ENCODE assay signal across 13 cellular contexts in genomic region chr6:53312355-53312754, GRCh38. TPM values are rescaled to one million over a fixed set of nuclear protein-coding genes. Genes with fewer than 3 reads are reported as not detected.
DNase-seq lines count a peak whose midpoint lies in the region; ATAC-seq, FAIRE-seq and TF ChIP-seq lines count a peak whose summit lies in the region.
"Had no signal": no experiment of that assay in that cellular context is flagged by ENCODE, and none has a peak within 500 bp of the region (broad histone marks: within the 10 kb centered on the region; RNA-seq: fewer than 3 reads in every experiment).

No MANE protein-coding gene starts in this region.

- H3K79me2 ChIP-seq in Loucy (ENCODE audit: insufficient read depth, low read length) (peaks cover 91% of the 10 kb centered on the region), GM12878 (ENCODE audit: control insufficient read depth, insufficient read depth, low read length) (peaks cover 76% of the 10 kb centered on the region)

- H3K4me1 ChIP-seq in Loucy (ENCODE audit: insufficient read depth, low read length, poor library complexity, severe bottlenecking): peaks cover 95% of the 10 kb centered on the region
- peaks cover 32% of the 10 kb centered on the region for H3K4me1 ChIP-seq in GM12878 (ENCODE audit: control insufficient read depth, insufficient read depth, low read length)
- H3K4me1 ChIP-seq in BE2C: peaks cover 6% of the 10 kb centered on the region; the same call in 1 of the 2 replicates
- H3K4me1 ChIP-seq: psoas muscle had no signal

- peaks cover 42% of the 10 kb centered on the region for H3F3A ChIP-seq in Loucy (ENCODE audit: low read depth)

- H3K27me3 ChIP-seq in Loucy (ENCODE audit: insufficient read depth, low read length, poor library complexity, severe bottlenecking) (no peaks in the 10 kb centered on the region), GM12878 (replicated peaks in 1 of 2; ENCODE audit: control insufficient read depth in 2 of 2, insufficient read depth in 2 of 2, low read length in 1 of 2) (no peaks in the 10 kb centered on the region), BE2C (no peaks in the 10 kb centered on the region)
- H3K27me3 ChIP-seq: gastrocnemius medialis had no signal

- in situ Hi-C loops in GM12878 (cut with MboI): no loop called here

- H3K9ac ChIP-seq in Loucy (ENCODE audit: low read depth, low read length, poor library complexity, severe bottlenecking) (peak overlapping the region; percentile 93), GM12878 (ENCODE audit: control insufficient read depth, insufficient read depth, low read length) (no peak overlapping the region)

- H3K4me3 ChIP-seq in Loucy (ENCODE audit: low read length, poor library complexity, severe bottlenecking) (peak overlapping the region; percentile 69), GM12878 (no peak overlapping the region), BE2C (ENCODE audit: low read depth, low read length) (no peak overlapping the region)
- H3K4me3 ChIP-seq: gastrocnemius medialis, psoas muscle had no signal

- TF ChIP-seq EP300 in GM12878 (IDR thresholded peaks at IDR 0.05; ENCODE audit: borderline replicate concordance in 1 of 2, control insufficient read depth in 1 of 2, low read depth in 2 of 2, low read length in 2 of 2): no peak

- no peak for FAIRE-seq in GM12878 (lab: Jason Lieb, UNC)
- FAIRE-seq: D721Med had no signal

- POLR2A ChIA-PET in GM12878 (lab: Charles Lee): interaction anchor here (1.0 to 2.2 kb wide), 3 partner anchors 23 to 48 kb away, joined by 3 to 6 read pairs (median 5); no protein-coding TSS in a partner anchor

- no peak overlapping the region for H3K27ac ChIP-seq in GM12878 (ENCODE audit: control insufficient read depth, insufficient read depth)
- H3K27ac ChIP-seq: gastrocnemius medialis, psoas muscle had no signal

- RAD21 ChIA-PET in GM12878 (lab: Charles Lee; ENCODE audit: unreplicated experiment): interaction anchor here (1.3 to 4.9 kb wide), 2 partner anchors 28 to 34 kb away, joined by 9 to 58 read pairs; partner anchors contain the start of gene ELOVL5

- intact Hi-C loops in GM12878 (cut with micrococcal nuclease; ENCODE audit: unreplicated experiment): no loop called here

- 26% methylated on average over 2 of the region's 2 CpGs for WGBS in GM12878 (ENCODE audit: insufficient coverage, insufficient replicate concordance, low lambda C conversion rate, missing lambda C conversion rate)

- H4K20me1 ChIP-seq in Loucy (ENCODE audit: insufficient read depth, low read length, poor library complexity, severe bottlenecking): peaks cover 72% of the 10 kb centered on the region
- no peaks in the 10 kb centered on the region for H4K20me1 ChIP-seq in GM12878 (ENCODE audit: control insufficient read depth, insufficient read depth)

- BruUV-seq in GM12878 (replicated peaks; lab: Mats Ljungman, UMichigan): no TSS peak

- no peak for TF ChIP-seq POLR2A in GM12878 (IDR thresholded peaks at IDR 0.05; ENCODE audit: low read depth, low read length)

- peak overlapping the region; percentile 84 for H3K4me2 ChIP-seq in Loucy (ENCODE audit: low read depth, low read length, poor library complexity, severe bottlenecking)
- no peak overlapping the region for H3K4me2 ChIP-seq in GM12878 (ENCODE audit: control insufficient read depth, insufficient read depth)

- H3K9me2 ChIP-seq in Loucy (replicated peaks; ENCODE audit: low read depth, low read length): no peaks in the 10 kb centered on the region

- SMC1A ChIA-PET in GM12878 (lab: Charles Lee; ENCODE audit: uncharacterized antibody, unreplicated experiment): interaction anchor here (0.6 to 9.2 kb wide), 11 partner anchors 10 to 140 kb away, joined by 3 to 135 read pairs (median 5); no protein-coding TSS in a partner anchor

- ATAC-seq in GM18909 (IDR thresholded peaks at IDR 0.05; ENCODE audit: poor library complexity, unreplicated experiment) (peak; percentile 42), GM12878 (peak; percentile 71)
- ATAC-seq: gastrocnemius medialis, psoas muscle had no signal

- DNase-seq in CMK (ENCODE audit: low read depth): peak; percentile 74
- no peak for DNase-seq in GM12878 (ENCODE audit: low read depth, low spot score)
- DNase-seq in BE2C: no peak
- no peak for DNase-seq in KG1 (lab: John Stamatoyannopoulos, UW)
- no peak for DNase-seq in COLO668 (lab: John Stamatoyannopoulos, UW; ENCODE audit: unreplicated experiment)
- no peak for DNase-seq in DMS153 (lab: John Stamatoyannopoulos, UW)
- DNase-seq: gastrocnemius medialis, NCI-H2171 treated with DMSO at 0.1 percent for 48 hours, psoas muscle had no signal

- H3K36me3 ChIP-seq in Loucy (ENCODE audit: insufficient read depth, low read length) (no peaks in the 10 kb centered on the region), GM12878 (ENCODE audit: control insufficient read depth in 2 of 2, insufficient read depth in 2 of 2, low read length in 1 of 2) (peaks cover 0 to 2% of the 10 kb centered on the region in 2 experiments; a peak in 3 of 4 replicates), BE2C (no peaks in the 10 kb centered on the region)
- H3K36me3 ChIP-seq: gastrocnemius medialis had no signal

- CTCF ChIA-PET in GM12878 (lab: Yijun Ruan, JAX): interaction anchor here (0.8 to 2.4 kb wide), 5 partner anchors 9 to 172 kb away, joined by 3 to 10 read pairs (median 3); no protein-coding TSS in a partner anchor

- no peak for TF ChIP-seq RAD21 in GM12878 (IDR thresholded peaks at IDR 0.05; ENCODE audit: insufficient read depth, low read depth, low read length)

- H3K9me3 ChIP-seq in Loucy (ENCODE audit: insufficient read depth, low read depth, low read length): no peaks in the 10 kb centered on the region
- no peaks in the 10 kb centered on the region for H3K9me3 ChIP-seq in GM12878 (replicated peaks; ENCODE audit: control insufficient read depth, insufficient read depth, low read length)
- no peaks in the 10 kb centered on the region for H3K9me3 ChIP-seq in BE2C
- H3K9me3 ChIP-seq: gastrocnemius medialis, psoas muscle had no signal

- H2AFZ ChIP-seq in Loucy (ENCODE audit: low read length): no peak overlapping the region
- no peak overlapping the region for H2AFZ ChIP-seq in GM12878 (ENCODE audit: control insufficient read depth, low read depth, low read length)

- TF ChIP-seq CTCF in Loucy (conservative IDR thresholded peaks at IDR 0.05; ENCODE audit: low read length) (peak; percentile 20; the same call in 1 of the 2 replicates), GM12878 (IDR thresholded peaks at IDR 0.05 in 2 of 3, conservative IDR thresholded peaks at IDR 0.05 in 1 of 3; ENCODE audit: control insufficient read depth in 2 of 3, extremely low read depth in 1 of 3, insufficient read depth in 1 of 3, low read depth in 3 of 3, low read length in 3 of 3) (no peak), BE2C (IDR thresholded peaks at IDR 0.05; ENCODE audit: low read depth, low read length) (no peak)

TF ChIP-seq in GM12878, 131 proteins besides CTCF, POLR2A, EP300 and RAD21 (continues in another document):
- TF ChIP-seq, protein P1, sequence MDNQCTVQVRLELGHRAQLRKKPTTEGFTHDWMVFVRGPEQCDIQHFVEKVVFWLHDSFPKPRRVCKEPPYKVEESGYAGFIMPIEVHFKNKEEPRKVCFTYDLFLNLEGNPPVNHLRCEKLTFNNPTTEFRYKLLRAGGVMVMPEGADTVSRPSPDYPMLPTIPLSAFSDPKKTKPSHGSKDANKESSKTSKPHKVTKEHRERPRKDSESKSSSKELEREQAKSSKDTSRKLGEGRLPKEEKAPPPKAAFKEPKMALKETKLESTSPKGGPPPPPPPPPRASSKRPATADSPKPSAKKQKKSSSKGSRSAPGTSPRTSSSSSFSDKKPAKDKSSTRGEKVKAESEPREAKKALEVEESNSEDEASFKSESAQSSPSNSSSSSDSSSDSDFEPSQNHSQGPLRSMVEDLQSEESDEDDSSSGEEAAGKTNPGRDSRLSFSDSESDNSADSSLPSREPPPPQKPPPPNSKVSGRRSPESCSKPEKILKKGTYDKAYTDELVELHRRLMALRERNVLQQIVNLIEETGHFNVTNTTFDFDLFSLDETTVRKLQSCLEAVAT (IDR thresholded peaks at IDR 0.05): 0 out of 2 replicates have a peak, but pooled peaks have one; percentile 26

RNA-seq across cellular contexts. Expression of gene ELOVL5, which starts 36.4 kb away (rescaled TPM):
- 309 and 344 TPM in 2 replicates for total RNA-seq in GM12878 (2013; cell fraction: nucleolus; rRNA removed)
- 156 and 169 TPM in 2 replicates for total RNA-seq in GM12878 (2014; rRNA removed)
- 187 and 191 TPM in 2 replicates for total RNA-seq in GM12878 (2014; rRNA removed; fragmentation: Illumina TruSeq; extraction: Trizol)
- 187 and 196 TPM in 2 replicates for total RNA-seq in GM12878 (2021)
- polyA plus RNA-seq in GM12878 (2011; ENCODE audit: low read depth): 55.1 TPM
- 215 and 245 TPM in 2 replicates for polyA plus RNA-seq in GM12878 (2011; rRNA removed)
- polyA plus RNA-seq in GM12878 (2011; cell fraction: cytosol; rRNA removed): 120 and 132 TPM in 2 replicates
- 189 and 251 TPM in 2 replicates for polyA plus RNA-seq in GM12878 (2011; cell fraction: nucleus; rRNA removed)
- polyA plus RNA-seq in GM12878 (2012): 82.4 and 87.4 TPM in 2 replicates
- 241 and 312 TPM in 2 replicates for polyA plus RNA-seq in GM12878 (2014; fragmentation: Illumina TruSeq; extraction: Trizol)
- 100 to 1,000 TPM; 187 to 195 TPM for polyA plus RNA-seq in GM12878 (2014; fragmentation: Nextera tagmentation; extraction: Ambion mirVana)
- 162 and 163 TPM in 2 replicates for polyA plus RNA-seq in GM12878 (2014; rRNA removed)
- 100 to 1,000 TPM; 226 to 229 TPM for polyA plus RNA-seq in GM12878 (2016; fragmentation: Nextera tagmentation; extraction: Ambion mirVana)
- 305 and 322 TPM in 2 replicates for polyA minus RNA-seq in GM12878 (2011; rRNA and poly(A)+ RNA removed)
- polyA minus RNA-seq in GM12878 (2011; cell fraction: cytosol; rRNA and poly(A)+ RNA removed): 104 and 118 TPM in 2 replicates
- polyA minus RNA-seq in GM12878 (2011; cell fraction: nucleus; rRNA and poly(A)+ RNA removed): 126 and 135 TPM in 2 replicates
- 63.7 TPM for polyA plus RNA-seq in BE2C (2012; ENCODE audit: insufficient read depth, insufficient read length, low read depth)
- total RNA-seq: HT-29 had no signal
